29 cellular contexts compared by ENCODE assay signal in the genomic region with DNA sequence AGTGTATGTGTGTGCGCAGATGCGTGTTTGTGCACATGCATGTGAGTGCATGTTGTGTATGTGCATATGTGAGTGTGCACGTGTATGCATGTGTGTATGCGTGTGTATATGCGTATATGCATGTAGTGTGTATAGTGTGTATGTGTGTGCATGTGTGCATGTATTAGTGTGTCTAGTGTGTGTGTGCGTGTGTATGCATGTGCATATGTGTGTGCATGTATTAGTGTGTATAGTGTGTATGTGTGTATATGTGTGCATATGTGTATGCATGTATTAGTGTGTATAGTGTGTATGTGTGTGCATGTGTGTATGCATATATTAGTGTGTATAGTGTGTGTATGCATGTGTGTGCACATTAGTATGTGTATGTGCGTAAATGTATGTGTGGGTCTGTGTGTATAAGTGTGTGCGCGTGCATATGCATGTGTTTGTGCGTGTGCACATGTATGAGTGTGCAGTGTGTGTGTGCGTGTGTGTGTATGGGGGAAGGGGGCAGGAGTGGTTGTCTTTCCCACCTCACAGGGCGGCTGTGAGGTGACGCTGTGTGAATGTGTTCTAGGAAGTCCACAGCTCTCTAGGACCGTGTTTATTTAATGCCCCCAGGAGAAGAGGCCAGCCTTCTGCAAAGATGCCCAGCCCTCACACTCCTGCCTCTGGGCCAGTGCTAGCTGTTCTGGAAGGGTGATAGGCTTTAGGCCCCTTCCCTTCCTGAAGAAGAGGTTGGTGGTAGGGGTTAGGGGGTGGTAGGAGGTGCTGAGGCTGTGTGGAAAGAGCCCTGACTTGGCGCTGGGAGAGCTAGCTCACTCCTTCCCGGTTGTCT.
"Had no signal": no experiment of that assay in that cellular context is flagged by ENCODE, and none has a peak within 500 bp of the region (broad histone marks: within the 10 kb centered on the region; RNA-seq: fewer than 3 reads in every experiment).

No MANE protein-coding gene starts in this region.

- H3K27ac Mint-ChIP-seq: effector memory CD8-positive, alpha-beta T cell; natural killer cell; stimulated activated memory B cell treated with anti-CD40 and anti-IgM and Interleukin-4, amounts not matched to agents 10 μg/mL and 1 μg/mL and 100 μg/mL, for 72 hours; type B pancreatic cell had no signal

- H3K4me3 ChIP-seq: coronary artery, esophagus squamous epithelium, heart right ventricle, left ventricle myocardium inferior, lower lobe of right lung, ovary, psoas muscle, skin epidermis, spleen, testis, tibial artery had no signal

- H3K27me3 ChIP-seq: ovary, testis had no signal

- H3K27ac ChIP-seq: coronary artery, esophagus squamous epithelium, heart right ventricle, left ventricle myocardium inferior, lower lobe of right lung, ovary, psoas muscle, skin epidermis, spleen, testis, tibial artery had no signal

- H3K4me1 Mint-ChIP-seq: natural killer cell; stimulated activated memory B cell treated with anti-CD40 and anti-IgM and Interleukin-4, amounts not matched to agents 10 μg/mL and 1 μg/mL and 100 μg/mL, for 72 hours had no signal

- H3K36me3 Mint-ChIP-seq: natural killer cell; stimulated activated memory B cell treated with anti-CD40 and anti-IgM and Interleukin-4, amounts not matched to agents 10 μg/mL and 1 μg/mL and 100 μg/mL, for 72 hours had no signal

- ATAC-seq: effector memory CD8-positive, alpha-beta T cell; left colon; stimulated activated memory B cell treated with anti-CD40 and anti-IgM and Interleukin-4, amounts not matched to agents 10 μg/mL and 1 μg/mL and 100 μg/mL, for 72 hours; stimulated activated naive CD8-positive, alpha-beta T cell treated with anti-CD3 and anti-CD28 coated beads, Interleukin-15, Interleukin-2, amounts not matched to agents 100 U/mL and 50 U/mL, for 24 hours had no signal

- H3K4me1 ChIP-seq: left ventricle myocardium inferior, lower lobe of right lung, psoas muscle, spleen, testis had no signal

- FAIRE-seq: endometrium, islet of Langerhans had no signal

- H3K9me3 Mint-ChIP-seq: effector memory CD8-positive, alpha-beta T cell; neural crest cell; stimulated activated memory B cell treated with anti-CD40 and anti-IgM and Interleukin-4, amounts not matched to agents 10 μg/mL and 1 μg/mL and 100 μg/mL, for 72 hours; type B pancreatic cell had no signal

- H3K4me3 Mint-ChIP-seq: effector memory CD8-positive, alpha-beta T cell; natural killer cell; neural crest cell; stimulated activated memory B cell treated with anti-CD40 and anti-IgM and Interleukin-4, amounts not matched to agents 10 μg/mL and 1 μg/mL and 100 μg/mL, for 72 hours; type B pancreatic cell had no signal

- H3K9me3 ChIP-seq: esophagus squamous epithelium, heart right ventricle, left ventricle myocardium inferior, lower lobe of right lung, ovary, psoas muscle, spleen, testis, tibial artery had no signal

- H3K36me3 ChIP-seq: esophagus squamous epithelium, lower lobe of right lung, ovary, spleen, tibial artery had no signal

- DNase-seq: effector memory CD8-positive, alpha-beta T cell; erythroblast; esophagus squamous epithelium; foreskin melanocyte; glutamatergic neuron; heart right ventricle; hippocampal formation; kidney glomerular epithelial cell; left colon; left ventricle myocardium inferior; lower lobe of right lung; natural killer cell; nucleus accumbens; ovary; psoas muscle; right cardiac atrium; stimulated activated CD4-positive, alpha-beta T cell treated with anti-CD3 and anti-CD28 coated beads, Interleukin-4, amount 100 ng/mL, for 4 hours; stimulated activated naive CD8-positive, alpha-beta T cell treated with anti-CD3 and anti-CD28 coated beads, Interleukin-15, Interleukin-2, amounts not matched to agents 100 U/mL and 50 U/mL, for 24 hours; substantia nigra; testis had no signal
